1 cellular context compared by ENCODE assay signal in the genomic region with DNA sequence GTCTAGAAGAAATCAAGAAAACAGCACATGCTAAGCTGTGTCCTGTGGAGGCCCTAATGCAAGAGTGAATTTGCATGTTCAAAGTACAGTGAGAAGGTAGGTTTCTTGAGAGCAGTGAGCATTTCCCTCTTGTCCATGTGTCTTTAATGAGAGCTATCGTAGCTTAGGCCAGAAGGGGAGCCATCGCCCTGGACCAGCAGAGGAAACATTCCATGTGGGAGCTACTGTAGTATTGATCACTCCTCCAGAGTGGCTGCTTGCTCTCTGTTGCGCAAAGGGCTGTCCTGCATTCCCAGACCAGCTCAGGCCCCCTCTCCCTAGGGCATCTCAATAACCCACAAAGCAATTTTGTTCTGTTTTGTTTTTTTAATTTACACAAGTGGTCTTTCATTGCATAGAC.
TF ChIP-seq lines count a peak whose summit lies in the region.

No MANE protein-coding gene starts in this region.

TF ChIP-seq in H1, 55 proteins besides CTCF, POLR2A, EP300 and RAD21 (continued from another document):
- TF ChIP-seq BACH1 (IDR thresholded peaks at IDR 0.05; ENCODE audit: low read length) (no peak), NRF1 (IDR thresholded peaks at IDR 0.05; ENCODE audit: low read depth, low read length) (no peak), TCF12 (IDR thresholded peaks at IDR 0.05; ENCODE audit: low read depth, low read length) (no peak), HDAC6 (IDR thresholded peaks at IDR 0.05; ENCODE audit: low read depth, low read length) (no peak), SIX5 (IDR thresholded peaks at IDR 0.05; ENCODE audit: low read depth, low read length) (no peak), RNF2 (IDR thresholded peaks at IDR 0.05; ENCODE audit: borderline replicate concordance, low read depth, low read length, missing control alignments, poor library complexity, severe bottlenecking) (no peak)
TF ChIP-seq in H1: peak in this region for 0.
